ENCODE assay signal across 8 cellular contexts in genomic region chr12:91577586-91578539, GRCh38.
DNase-seq lines count a peak whose midpoint lies in the region; ATAC-seq, FAIRE-seq and TF ChIP-seq lines count a peak whose summit lies in the region.

No MANE protein-coding gene starts in this region.

- H3K27ac Mint-ChIP-seq in MCF 10A (ENCODE audit: low read depth, unreplicated experiment): peak overlapping the region; percentile 85

- H3K4me3 Mint-ChIP-seq in MCF 10A (ENCODE audit: unreplicated experiment): peak overlapping the region; percentile 57

- peak; percentile 84 for FAIRE-seq in kidney (lab: Jason Lieb, UNC)

- H3K4me1 ChIP-seq in kidney (ENCODE audit: control insufficient read depth in 1 of 2, insufficient read depth in 1 of 2, low read depth in 1 of 2, low read length in 2 of 2): no peaks in the 10 kb centered on the region
- no peaks in the 10 kb centered on the region for H3K4me1 ChIP-seq in tibial artery

- H3K9me3 Mint-ChIP-seq in MCF 10A (ENCODE audit: unreplicated experiment): no peaks in the 10 kb centered on the region

- BruUV-seq in MCF 10A (replicated peaks; lab: Mats Ljungman, UMichigan): no TSS peak

- intact Hi-C loops in MCF 10A (cut with micrococcal nuclease) (loop anchor here (1.0 to 10.0 kb wide), 5 partner anchors 196 to 1077 kb away; partner anchors contain the start of gene BTG1), kidney (cut with DNase I) (no loop called here), tibial artery (cut with DNase I; ENCODE audit: low total_unique reads) (no loop called here)

- no peak for ATAC-seq in HG02759 (IDR thresholded peaks at IDR 0.05; ENCODE audit: unreplicated experiment)

- H3K27ac ChIP-seq in kidney (ENCODE audit: low read depth in 2 of 2, low read length in 2 of 2) (no peak overlapping the region), tibial artery (no peak overlapping the region)

- peaks cover 20% of the 10 kb centered on the region for H3K4me1 Mint-ChIP-seq in MCF 10A (ENCODE audit: insufficient read depth, unreplicated experiment)

- H3K27me3 ChIP-seq in tibial artery: no peaks in the 10 kb centered on the region

- no peaks in the 10 kb centered on the region for H3K9me3 ChIP-seq in kidney (ENCODE audit: control insufficient read depth in 1 of 2, low read length in 2 of 2)
- H3K9me3 ChIP-seq in tibial artery: no peaks in the 10 kb centered on the region

- CTCF ChIA-PET in MCF 10A (lab: Yijun Ruan, JAX): interaction anchor here (0.6 to 5.5 kb wide), 13 partner anchors 10 to 566 kb away, joined by 3 to 23 read pairs (median 4); no protein-coding TSS in a partner anchor

- POLR2A ChIA-PET in MCF 10A (lab: Yijun Ruan, JAX): interaction anchor here (0.5 to 4.0 kb wide), 19 partner anchors 11 to 666 kb away, joined by 3 to 38 read pairs (median 3); partner anchors contain the start of gene BTG1

- H3K27me3 Mint-ChIP-seq in MCF 10A (ENCODE audit: insufficient read depth, unreplicated experiment): no peaks in the 10 kb centered on the region

- TF ChIP-seq CTCF in HFF-Myc (IDR thresholded peaks at IDR 0.05; ENCODE audit: low read depth, low read length, missing control alignments) (peak; percentile 17), MCF 10A (IDR thresholded peaks at IDR 0.05; ENCODE audit: unreplicated experiment) (peak; percentile 52), kidney (IDR thresholded peaks at IDR 0.05; ENCODE audit: borderline replicate concordance, extremely low read depth, insufficient read depth) (peak; percentile 34), tibial artery (IDR thresholded peaks at IDR 0.05) (peak; percentile 68 to 73)

- no peaks in the 10 kb centered on the region for H3K36me3 Mint-ChIP-seq in MCF 10A (ENCODE audit: insufficient read depth, unreplicated experiment)

- H3K36me3 ChIP-seq in kidney (ENCODE audit: control insufficient read depth in 1 of 2, insufficient read depth in 2 of 2, low read length in 2 of 2): no peaks in the 10 kb centered on the region
- H3K36me3 ChIP-seq in tibial artery: no peaks in the 10 kb centered on the region

- H3K4me3 ChIP-seq in HFF-Myc (replicated peaks; ENCODE audit: low read depth, low read length) (no peak overlapping the region), kidney (ENCODE audit: low read length in 2 of 2) (peak overlapping the region; percentile 42 to 55), tibial artery (no peak overlapping the region)

- no peak overlapping the region for H3K9ac ChIP-seq in kidney (ENCODE audit: low read length in 2 of 2)

- DNase-seq in SKM-1 treated with dmso at 0.1 percent for 144 hours (lab: John Stamatoyannopoulos, UW; ENCODE audit: unreplicated experiment): peak; percentile 6
- DNase-seq in SKM-1 (lab: John Stamatoyannopoulos, UW; ENCODE audit: unreplicated experiment): no peak
- peak; percentile 3 for DNase-seq in HFF-Myc (ENCODE audit: extremely low read depth, low read depth)
- peak; percentile 52 for DNase-seq in NCI-H526 treated with DMSO at 0.1 percent for 48 hours (lab: John Stamatoyannopoulos, UW)
- DNase-seq in MCF 10A (ENCODE audit: unreplicated experiment): peak; percentile 32
- DNase-seq in kidney: no peak
- no peak for DNase-seq in tibial artery

Comparison
In these comparisons a context has a peak if more than half of its experiments do, and no peak if none do; other contexts are left out.
1. DNase-seq: peak in SKM-1 treated with dmso at 0.1 percent for 144 hours (single experiment), HFF-Myc (single experiment), NCI-H526 treated with DMSO at 0.1 percent for 48 hours (single experiment) and MCF 10A (single experiment); none in SKM-1 (single experiment), kidney (single experiment) and tibial artery (0 of 2).
2. H3K4me3 ChIP-seq: peak in kidney (2 of 2); none in HFF-Myc (single experiment) and tibial artery (0 of 2).
3. CTCF ChIP-seq: peak in every context shown above with its lines; median percentile 70 in tibial artery; 52 in MCF 10A; 34 in kidney; 17 in HFF-Myc.